29 cellular contexts compared by ENCODE assay signal in the genomic region with DNA sequence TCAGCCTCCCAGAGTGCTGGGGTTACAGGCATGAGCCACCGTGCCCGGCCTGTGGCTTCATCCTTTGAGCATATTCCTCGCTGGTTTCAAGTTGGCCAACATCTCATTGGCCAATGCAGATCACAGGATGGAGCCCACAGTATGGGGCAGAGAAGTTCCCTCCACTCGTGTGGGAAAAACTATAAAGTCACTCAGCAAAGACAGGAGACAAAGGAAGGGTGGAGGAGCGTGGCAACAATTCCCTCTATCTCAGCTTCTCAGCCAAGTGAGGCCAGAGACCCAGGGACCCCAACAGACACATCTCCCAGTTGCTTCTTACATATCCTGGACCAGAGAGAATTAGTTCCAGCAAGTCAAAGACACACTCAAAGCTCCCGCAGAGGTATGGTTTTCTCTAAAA.
"Had no signal": no experiment of that assay in that cellular context is flagged by ENCODE, and none has a peak within 500 bp of the region (broad histone marks: within the 10 kb centered on the region; RNA-seq: fewer than 3 reads in every experiment).

No MANE protein-coding gene starts in this region.

- H3K36me3 Mint-ChIP-seq: activated naive CD4-positive, alpha-beta T cell treated with anti-CD3 and anti-CD28 coated beads, Interleukin-2, amount 50 U/mL, for 24 hours; activated naive CD8-positive, alpha-beta T cell treated with anti-CD3 and anti-CD28 coated beads for 36 hours; T-cell had no signal

- DNase-seq: activated B cell treated with CpG ODN at 0.5 μM for 24 hours; activated CD4-positive, alpha-beta T cell treated with anti-CD3 and anti-CD28 coated beads for 48 hours; activated CD4-positive, alpha-beta T cell treated with anti-CD3 and anti-CD28 coated beads, Interleukin-2, amount 50 U/mL, for 1 hour; activated CD4-positive, alpha-beta T cell treated with anti-CD3 and anti-CD28 coated beads, Interleukin-2, amount 50 U/mL, for 48 hours; activated CD8-positive, alpha-beta T cell treated with anti-CD3 and anti-CD28 coated beads for 36 hours; activated effector memory CD4-positive, alpha-beta T cell treated with anti-CD3 and anti-CD28 coated beads, Interleukin-2, amount 50 U/mL, for 16 hours; activated naive CD4-positive, alpha-beta T cell treated with anti-CD3 and anti-CD28 coated beads for 36 hours; activated naive CD8-positive, alpha-beta T cell treated with anti-CD3 and anti-CD28 coated beads for 36 hours; activated naive CD8-positive, alpha-beta T cell treated with anti-CD3 and anti-CD28 coated beads, Interleukin-2, amount 50 U/mL, for 24 hours; activated T-cell treated with anti-CD3 and anti-CD28 coated beads, Interleukin-2, amount 50 U/mL, for 1 hour; activated T-cell treated with anti-CD3 and anti-CD28 coated beads, Interleukin-2, amount 50 U/mL, for 48 hours; amygdala; body of pancreas; caudate nucleus; cortex of kidney; dermis blood vessel endothelial cell; effector CD4-positive, alpha-beta T cell; effector memory CD8-positive, alpha-beta T cell; foreskin fibroblast; SW 1271; T-cell; T-helper 17 cell; T1000; WERI-Rb-1 had no signal

- H3K9me3 Mint-ChIP-seq: activated naive CD4-positive, alpha-beta T cell treated with anti-CD3 and anti-CD28 coated beads for 36 hours; activated naive CD4-positive, alpha-beta T cell treated with anti-CD3 and anti-CD28 coated beads, Interleukin-2, amount 50 U/mL, for 24 hours; activated naive CD8-positive, alpha-beta T cell treated with anti-CD3 and anti-CD28 coated beads, Interleukin-2, amount 50 U/mL, for 24 hours; activated T-helper 1 cell treated with anti-CD3 and anti-CD28 coated beads, Interleukin-12 subunit alpha, Interleukin-12 subunit beta, Interleukin-2, Interleukin-4 antibody, amounts not matched to agents 30 ng/mL and 10 ng/mL and 1 ng/mL, durations not matched to agents 14 hours and 24 hours and 36 hours; activated T-helper 2 cell treated with anti-CD3 and anti-CD28 coated beads, Interferon-gamma antibody, Interleukin-2, Interleukin-4, amounts not matched to agents 10 μg/mL and 5 μg/mL and 100 μg/mL, durations not matched to agents 14 hours and 24 hours and 36 hours; effector memory CD8-positive, alpha-beta T cell; T-cell; T-helper 2 cell treated with Interferon-gamma antibody and Interleukin-4, amounts not matched to agents 5 μg/mL and 100 μg/mL, for 36 hours had no signal

- H3K27ac Mint-ChIP-seq: activated B cell treated with CpG ODN at 0.5 μM for 24 hours; activated CD8-positive, alpha-beta T cell treated with anti-CD3 and anti-CD28 coated beads for 36 hours; activated naive CD4-positive, alpha-beta T cell treated with anti-CD3 and anti-CD28 coated beads for 36 hours; activated naive CD4-positive, alpha-beta T cell treated with anti-CD3 and anti-CD28 coated beads, Interleukin-2, amount 50 U/mL, for 24 hours; activated naive CD8-positive, alpha-beta T cell treated with anti-CD3 and anti-CD28 coated beads for 36 hours; activated naive CD8-positive, alpha-beta T cell treated with anti-CD3 and anti-CD28 coated beads, Interleukin-2, amount 50 U/mL, for 24 hours; activated T-helper 1 cell treated with anti-CD3 and anti-CD28 coated beads, Interleukin-12 subunit alpha, Interleukin-12 subunit beta, Interleukin-2, Interleukin-4 antibody, amounts not matched to agents 30 ng/mL and 10 ng/mL and 1 ng/mL, durations not matched to agents 14 hours and 24 hours and 36 hours; activated T-helper 2 cell treated with anti-CD3 and anti-CD28 coated beads, Interferon-gamma antibody, Interleukin-2, Interleukin-4, amounts not matched to agents 10 μg/mL and 5 μg/mL and 100 μg/mL, durations not matched to agents 14 hours and 24 hours and 36 hours; effector memory CD8-positive, alpha-beta T cell; T-cell; T-helper 17 cell; T-helper 2 cell treated with Interferon-gamma antibody and Interleukin-4, amounts not matched to agents 5 μg/mL and 100 μg/mL, for 36 hours had no signal

- H3K4me1 Mint-ChIP-seq: activated B cell treated with CpG ODN at 0.5 μM for 24 hours; activated naive CD4-positive, alpha-beta T cell treated with anti-CD3 and anti-CD28 coated beads, Interleukin-2, amount 50 U/mL, for 24 hours; activated naive CD8-positive, alpha-beta T cell treated with anti-CD3 and anti-CD28 coated beads for 36 hours; activated naive CD8-positive, alpha-beta T cell treated with anti-CD3 and anti-CD28 coated beads, Interleukin-2, amount 50 U/mL, for 24 hours; T-cell; T-helper 17 cell had no signal

- ATAC-seq: activated CD4-positive, CD25-positive, alpha-beta regulatory T cell treated with anti-CD3 and anti-CD28 coated beads, Interleukin-2, amount 50 U/mL, for 24 hours; activated CD8-positive, alpha-beta T cell treated with anti-CD3 and anti-CD28 coated beads for 36 hours; activated naive CD8-positive, alpha-beta T cell treated with anti-CD3 and anti-CD28 coated beads, Interleukin-2, amount 50 U/mL, for 24 hours; body of pancreas; effector memory CD8-positive, alpha-beta T cell; T-cell; T-helper 17 cell had no signal

- H3K27me3 Mint-ChIP-seq: activated B cell treated with CpG ODN at 0.5 μM for 24 hours; activated naive CD4-positive, alpha-beta T cell treated with anti-CD3 and anti-CD28 coated beads, Interleukin-2, amount 50 U/mL, for 24 hours had no signal

- H3K4me3 Mint-ChIP-seq: activated B cell treated with CpG ODN at 0.5 μM for 24 hours; activated CD8-positive, alpha-beta T cell treated with anti-CD3 and anti-CD28 coated beads for 36 hours; activated naive CD4-positive, alpha-beta T cell treated with anti-CD3 and anti-CD28 coated beads for 36 hours; activated naive CD4-positive, alpha-beta T cell treated with anti-CD3 and anti-CD28 coated beads, Interleukin-2, amount 50 U/mL, for 24 hours; activated naive CD8-positive, alpha-beta T cell treated with anti-CD3 and anti-CD28 coated beads for 36 hours; activated naive CD8-positive, alpha-beta T cell treated with anti-CD3 and anti-CD28 coated beads, Interleukin-2, amount 50 U/mL, for 24 hours; activated T-helper 1 cell treated with anti-CD3 and anti-CD28 coated beads, Interleukin-12 subunit alpha, Interleukin-12 subunit beta, Interleukin-2, Interleukin-4 antibody, amounts not matched to agents 30 ng/mL and 10 ng/mL and 1 ng/mL, durations not matched to agents 14 hours and 24 hours and 36 hours; effector memory CD8-positive, alpha-beta T cell; T-cell; T-helper 17 cell; T-helper 2 cell treated with Interferon-gamma antibody and Interleukin-4, amounts not matched to agents 5 μg/mL and 100 μg/mL, for 36 hours had no signal
